ENCODE assay signal across 12 cellular contexts in genomic region chr2:33215299-33215698, GRCh38.
DNase-seq lines count a peak whose midpoint lies in the region; ATAC-seq and TF ChIP-seq lines count a peak whose summit lies in the region.
"Had no signal": no experiment of that assay in that cellular context is flagged by ENCODE, and none has a peak within 500 bp of the region (broad histone marks: within the 10 kb centered on the region; RNA-seq: fewer than 3 reads in every experiment).

No MANE protein-coding gene starts in this region.

- no peak; the same call in 1 of the 2 replicates for TF ChIP-seq CTCF in AG09319 (IDR thresholded peaks at IDR 0.05; ENCODE audit: low read depth, low read length)

- DNase-seq in AG09319 (ENCODE audit: extremely low read depth, low read depth) (peak; percentile 79), NCI-H69 (lab: John Stamatoyannopoulos, UW) (peak; percentile 10), dermis blood vessel endothelial cell (peak; percentile 46), kidney glomerular epithelial cell (lab: John Stamatoyannopoulos, UW) (peak; percentile 36), NAMALWA (ENCODE audit: low spot score) (no peak), DMS79 (lab: John Stamatoyannopoulos, UW) (no peak)
- DNase-seq in stimulated activated naive CD4-positive, alpha-beta T cell treated with Interleukin-2 at 50 U/mL for 16 hours (lab: John Stamatoyannopoulos, UW) = no peak
- DNase-seq: activated CD4-positive, alpha-beta T cell treated with anti-CD3 and anti-CD28 coated beads for 48 hours; CD4-positive, alpha-beta T cell; stimulated activated CD4-positive, alpha-beta T cell treated with anti-CD3 and anti-CD28 coated beads, Interleukin-2, amount 100 ng/mL, for 24 hours had no signal

- no peak for ATAC-seq in GM21737 (IDR thresholded peaks at IDR 0.05; ENCODE audit: unreplicated experiment)
- ATAC-seq: activated naive CD4-positive, alpha-beta T cell treated with anti-CD3 and anti-CD28 coated beads, Interleukin-2, amount 50 U/mL, for 72 hours had no signal

Comparison
In these comparisons a context has a peak if more than half of its experiments do, and no peak if none do; other contexts are left out.
1. DNase-seq: peak in AG09319 (single experiment), NCI-H69 (single experiment), dermis blood vessel endothelial cell (single experiment) and kidney glomerular epithelial cell (single experiment); none in stimulated activated naive CD4-positive, alpha-beta T cell treated with Interleukin-2 at 50 U/mL for 16 hours (single experiment), NAMALWA (single experiment) and DMS79 (single experiment).